Comparison of ENCODE assay signal across 10 cellular contexts in the genomic region with DNA sequence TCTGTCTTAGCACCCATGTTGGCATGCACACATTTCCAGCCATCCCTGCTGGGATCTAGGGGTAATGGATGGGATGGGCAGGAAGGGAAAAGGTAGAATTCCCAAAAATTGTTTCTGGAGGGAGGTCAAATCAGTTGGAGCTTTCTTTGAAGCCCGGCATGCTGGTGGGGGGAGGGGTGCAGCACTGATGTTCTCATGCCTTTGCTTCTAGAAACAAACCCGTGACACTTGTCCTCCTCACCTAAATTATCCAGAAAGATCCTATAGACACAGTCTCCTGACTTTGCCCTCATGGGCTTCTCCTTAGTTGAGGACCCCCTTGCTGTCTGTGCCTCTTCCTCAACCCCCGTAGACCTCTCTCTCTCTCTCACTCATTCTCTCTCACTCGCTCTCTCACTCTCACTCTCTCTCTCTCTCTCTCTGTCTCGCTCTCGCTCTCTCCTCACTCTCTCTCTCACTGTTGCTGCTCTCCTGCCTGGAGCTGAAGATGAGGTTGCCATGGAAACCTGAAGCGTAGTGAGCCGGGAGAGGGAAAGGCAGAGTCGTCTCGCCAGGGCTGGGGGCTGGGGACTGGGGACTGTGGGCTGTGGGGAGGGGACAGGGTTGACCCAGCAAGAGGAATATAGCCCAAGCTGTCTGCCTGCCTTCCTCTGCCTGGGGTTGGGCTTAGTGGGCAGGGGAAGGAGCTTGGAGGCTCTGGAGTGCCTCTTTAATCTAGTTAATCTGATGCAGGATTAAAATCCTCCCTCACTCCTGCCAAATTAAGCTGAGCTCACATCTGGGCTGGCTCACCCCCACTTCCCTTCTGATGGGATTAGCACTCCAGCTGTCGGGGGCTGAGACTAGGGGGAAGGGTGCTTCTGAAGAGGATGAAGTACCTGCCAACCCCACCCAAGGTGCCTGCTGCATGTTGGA. TPM values are rescaled to one million over a fixed set of nuclear protein-coding genes. Genes with fewer than 3 reads are reported as not detected.
A peak's percentile ranks its signal among the peaks of the same experiment; 100 is the strongest.
DNase-seq lines count a peak whose midpoint lies in the region; ATAC-seq, FAIRE-seq and TF ChIP-seq lines count a peak whose summit lies in the region.
"Had no signal": no experiment of that assay in that cellular context is flagged by ENCODE, and none has a peak within 500 bp of the region (broad histone marks: within the 10 kb centered on the region; RNA-seq: fewer than 3 reads in every experiment).

No MANE protein-coding gene starts in this region.

- no peak for FAIRE-seq in GM12878 (lab: Jason Lieb, UNC)
- FAIRE-seq: endometrium had no signal

- no peak for ATAC-seq in left cardiac atrium
- no peak for ATAC-seq in GM12878
- ATAC-seq in upper lobe of left lung (ENCODE audit: low FRiP score in 2 of 2) = no peak
- no peak for ATAC-seq in GM18520 (IDR thresholded peaks at IDR 0.05; ENCODE audit: unreplicated experiment)
- no peak for ATAC-seq in GM21529 (IDR thresholded peaks at IDR 0.05; ENCODE audit: unreplicated experiment)

- TF ChIP-seq POLR2A in GM12878 (IDR thresholded peaks at IDR 0.05; ENCODE audit: low read depth, low read length) = no peak
- TF ChIP-seq POLR2A in upper lobe of left lung (IDR thresholded peaks at IDR 0.05) = no peak

- TF ChIP-seq EP300 in GM12878 (IDR thresholded peaks at IDR 0.05; ENCODE audit: borderline replicate concordance in 1 of 2, control insufficient read depth in 1 of 2, low read depth in 2 of 2, low read length in 2 of 2) (no peak), upper lobe of left lung (IDR thresholded peaks at IDR 0.05) (no peak)

- peaks cover 34% of the 10 kb centered on the region for H3K79me2 ChIP-seq in GM12878 (ENCODE audit: control insufficient read depth, insufficient read depth, low read length)

- RAD21 ChIA-PET in GM12878 (lab: Charles Lee; ENCODE audit: unreplicated experiment) = interaction anchor here (1.4 kb wide), 1 partner anchor 13 kb away, joined by 3 read pairs; no protein-coding TSS in a partner anchor

- H4K20me1 ChIP-seq in GM12878 (ENCODE audit: control insufficient read depth, insufficient read depth) = peaks cover 5% of the 10 kb centered on the region; the same call in 1 of the 2 replicates

- TF ChIP-seq RAD21 in GM12878 (IDR thresholded peaks at IDR 0.05; ENCODE audit: insufficient read depth, low read depth, low read length) = no peak

- no peak overlapping the region for H3K9ac ChIP-seq in GM12878 (ENCODE audit: control insufficient read depth, insufficient read depth, low read length)

- H3K36me3 ChIP-seq in left ventricle myocardium inferior (peaks cover 37% of the 10 kb centered on the region), GM12878 (ENCODE audit: control insufficient read depth in 2 of 2, insufficient read depth in 2 of 2, low read length in 1 of 2) (peaks cover 32 to 38% of the 10 kb centered on the region in 2 experiments; a peak in 3 of 4 replicates), upper lobe of left lung (peaks cover 2 to 72% (median 33%) of the 10 kb centered on the region in 4 donors)

- DNase-seq in left ventricle myocardium inferior (no peak), left cardiac atrium (no peak), GM12878 (ENCODE audit: low read depth, low spot score) (no peak), midbrain (lab: John Stamatoyannopoulos, UW) (peak; percentile 72), upper lobe of left lung (no peak), NCI-H774 (lab: John Stamatoyannopoulos, UW) (no peak)
- DNase-seq: EL had no signal

- intact Hi-C loops in left ventricle myocardium inferior (cut with micrococcal nuclease) = no loop called here
- intact Hi-C loops in left cardiac atrium (cut with DNase I) = no loop called here
- intact Hi-C loops in GM12878 (cut with micrococcal nuclease; ENCODE audit: unreplicated experiment) = no loop called here

- no peak overlapping the region for H2AFZ ChIP-seq in GM12878 (ENCODE audit: control insufficient read depth, low read depth, low read length)

- no TSS peak for BruUV-seq in GM12878 (replicated peaks; lab: Mats Ljungman, UMichigan)

- TF ChIP-seq CTCF in left ventricle myocardium inferior (IDR thresholded peaks at IDR 0.05; ENCODE audit: borderline replicate concordance) = no peak
- no peak for TF ChIP-seq CTCF in GM12878 (IDR thresholded peaks at IDR 0.05 in 2 of 3, conservative IDR thresholded peaks at IDR 0.05 in 1 of 3; ENCODE audit: control insufficient read depth in 2 of 3, extremely low read depth in 1 of 3, insufficient read depth in 1 of 3, low read depth in 3 of 3, low read length in 3 of 3)
- TF ChIP-seq CTCF in upper lobe of left lung (IDR thresholded peaks at IDR 0.05) = no peak

- CTCF ChIA-PET in GM12878 (lab: Yijun Ruan, JAX) = interaction anchor here (0.9 to 2.1 kb wide), 2 partner anchors 11 to 14 kb away, joined by 3 to 12 read pairs; no protein-coding TSS in a partner anchor

- H3K27ac ChIP-seq in left ventricle myocardium inferior (replicated peaks) (peak overlapping the region; percentile 79), GM12878 (ENCODE audit: control insufficient read depth, insufficient read depth) (no peak overlapping the region), upper lobe of left lung (peak overlapping the region in 3 of 4 donors; percentile 30 to 79 (median 77))

- WGBS in GM12878 (ENCODE audit: insufficient coverage, insufficient replicate concordance, low lambda C conversion rate, missing lambda C conversion rate) = 86% methylated on average over 11 of the region's 11 CpGs
- 52 to 53% methylated on average over 11 of the region's 11 CpGs for WGBS in upper lobe of left lung, 2 donors

- SMC1A ChIA-PET in GM12878 (lab: Charles Lee; ENCODE audit: uncharacterized antibody, unreplicated experiment) = interaction anchor here (0.8 to 1.6 kb wide), 4 partner anchors 9 to 88 kb away, joined by 3 to 7 read pairs (median 4); a partner anchor contains a TSS

- POLR2A ChIA-PET in GM12878 (lab: Charles Lee) = interaction anchor here (0.6 kb wide), 1 partner anchor 81 kb away, joined by 4 read pairs; no protein-coding TSS in a partner anchor

- H3K27me3 ChIP-seq in left ventricle myocardium inferior (ENCODE audit: low read depth) = no peaks in the 10 kb centered on the region
- H3K27me3 ChIP-seq in GM12878 (replicated peaks in 1 of 2; ENCODE audit: control insufficient read depth in 2 of 2, insufficient read depth in 2 of 2, low read length in 1 of 2) = no peaks in the 10 kb centered on the region
- no peaks in the 10 kb centered on the region for H3K27me3 ChIP-seq in upper lobe of left lung

- peak overlapping the region; percentile 18 for H3K4me3 ChIP-seq in left ventricle myocardium inferior
- H3K4me3 ChIP-seq in GM12878 = no peak overlapping the region
- no peak overlapping the region for H3K4me3 ChIP-seq in upper lobe of left lung

- in situ Hi-C loops in GM12878 (cut with MboI) = no loop called here

- no peak overlapping the region for H3K4me2 ChIP-seq in GM12878 (ENCODE audit: control insufficient read depth, insufficient read depth)

- H3K4me1 ChIP-seq in left ventricle myocardium inferior (peaks cover 88% of the 10 kb centered on the region), GM12878 (ENCODE audit: control insufficient read depth, insufficient read depth, low read length) (peaks cover 26% of the 10 kb centered on the region), upper lobe of left lung (peaks cover 69 to 78% (median 70%) of the 10 kb centered on the region in 4 donors)

- H3K9me3 ChIP-seq in left ventricle myocardium inferior (replicated peaks) (no peaks in the 10 kb centered on the region), GM12878 (replicated peaks; ENCODE audit: control insufficient read depth, insufficient read depth, low read length) (no peaks in the 10 kb centered on the region), upper lobe of left lung (no peaks in the 10 kb centered on the region)

RNA-seq across cellular contexts. Expression of a gene that starts 16.1 kb away (rescaled TPM):
- total RNA-seq in left ventricle myocardium inferior (29.4 TPM), left cardiac atrium (10 to 100 TPM; 51.8 to 55.0 TPM), GM12878 (2014; rRNA removed) (40.9 and 42.3 TPM in 2 replicates), GM12878 (2014; rRNA removed; fragmentation: Illumina TruSeq; extraction: Trizol) (33.8 and 37.6 TPM in 2 replicates), GM12878 (2021) (105 and 114 TPM in 2 replicates), upper lobe of left lung (100 to 1,000 TPM in 5 of 6 donors, 10 to 100 TPM in 1; 97.9 to 168 (median 149) TPM)
- total RNA-seq in GM12878 (2013; cell fraction: nucleolus; rRNA removed) = 86.9 and 95.9 TPM in 2 replicates
- polyA plus RNA-seq in GM12878 (2011; ENCODE audit: low read depth) = 52.3 TPM
- polyA plus RNA-seq in GM12878 (2011; rRNA removed) (39.4 and 47.7 TPM in 2 replicates), GM12878 (2014; fragmentation: Illumina TruSeq; extraction: Trizol) (69.5 and 81.8 TPM in 2 replicates), GM12878 (2014; fragmentation: Nextera tagmentation; extraction: Ambion mirVana) (10 to 100 TPM; 21.0 to 27.0 TPM), GM12878 (2014; rRNA removed) (78.9 and 85.4 TPM in 2 replicates), GM12878 (2016; fragmentation: Nextera tagmentation; extraction: Ambion mirVana) (10 to 100 TPM; 70.8 to 74.5 TPM)
- polyA plus RNA-seq in GM12878 (2011; cell fraction: cytosol; rRNA removed) = 88.5 and 98.7 TPM in 2 replicates
- 47.3 and 65.2 TPM in 2 replicates for polyA plus RNA-seq in GM12878 (2011; cell fraction: nucleus; rRNA removed)
- 89.6 and 99.7 TPM in 2 replicates for polyA plus RNA-seq in GM12878 (2012)
- 53.3 and 89.4 TPM in 2 replicates for polyA minus RNA-seq in GM12878 (2011; rRNA and poly(A)+ RNA removed)
- 35.5 and 39.2 TPM in 2 replicates for polyA minus RNA-seq in GM12878 (2011; cell fraction: cytosol; rRNA and poly(A)+ RNA removed)
- 19.1 and 33.7 TPM in 2 replicates for polyA minus RNA-seq in GM12878 (2011; cell fraction: nucleus; rRNA and poly(A)+ RNA removed)

RNA-seq across cellular contexts. Expression of a gene that starts 32.5 kb away (rescaled TPM):
- total RNA-seq in left ventricle myocardium inferior = 760 TPM
- 100 to 1,000 TPM; 892 to 925 TPM for total RNA-seq in left cardiac atrium
- 251 and 278 TPM in 2 replicates for total RNA-seq in GM12878 (2013; cell fraction: nucleolus; rRNA removed)
- 2,317 and 2,414 TPM in 2 replicates for total RNA-seq in GM12878 (2014; rRNA removed)
- 3,231 and 3,325 TPM in 2 replicates for total RNA-seq in GM12878 (2014; rRNA removed; fragmentation: Illumina TruSeq; extraction: Trizol)
- 2,200 and 2,256 TPM in 2 replicates for total RNA-seq in GM12878 (2021)
- polyA plus RNA-seq in GM12878 (2011; ENCODE audit: low read depth) = 15,073 TPM
- polyA plus RNA-seq in GM12878 (2011; rRNA removed) = 2,867 and 3,528 TPM in 2 replicates
- 1,769 and 1,817 TPM in 2 replicates for polyA plus RNA-seq in GM12878 (2011; cell fraction: cytosol; rRNA removed)
- polyA plus RNA-seq in GM12878 (2011; cell fraction: nucleus; rRNA removed) = 668 and 763 TPM in 2 replicates
- 4,332 and 4,612 TPM in 2 replicates for polyA plus RNA-seq in GM12878 (2012)
- 4,821 and 5,052 TPM in 2 replicates for polyA plus RNA-seq in GM12878 (2014; fragmentation: Illumina TruSeq; extraction: Trizol)
- 1,000 to 10,000 TPM; 3,319 to 3,754 TPM for polyA plus RNA-seq in GM12878 (2014; fragmentation: Nextera tagmentation; extraction: Ambion mirVana)
- polyA plus RNA-seq in GM12878 (2014; rRNA removed) = 3,219 and 3,296 TPM in 2 replicates
- 1,000 to 10,000 TPM; 2,341 to 2,536 TPM for polyA plus RNA-seq in GM12878 (2016; fragmentation: Nextera tagmentation; extraction: Ambion mirVana)
- 682 and 694 TPM in 2 replicates for polyA minus RNA-seq in GM12878 (2011; rRNA and poly(A)+ RNA removed)
- 326 and 362 TPM in 2 replicates for polyA minus RNA-seq in GM12878 (2011; cell fraction: cytosol; rRNA and poly(A)+ RNA removed)
- 94.9 and 131 TPM in 2 replicates for polyA minus RNA-seq in GM12878 (2011; cell fraction: nucleus; rRNA and poly(A)+ RNA removed)
- total RNA-seq in upper lobe of left lung = 1,000 to 10,000 TPM in 4 of 6 donors, 100 to 1,000 TPM in 2; 542 to 1,288 (median 1,062) TPM
